In the genomic region with DNA sequence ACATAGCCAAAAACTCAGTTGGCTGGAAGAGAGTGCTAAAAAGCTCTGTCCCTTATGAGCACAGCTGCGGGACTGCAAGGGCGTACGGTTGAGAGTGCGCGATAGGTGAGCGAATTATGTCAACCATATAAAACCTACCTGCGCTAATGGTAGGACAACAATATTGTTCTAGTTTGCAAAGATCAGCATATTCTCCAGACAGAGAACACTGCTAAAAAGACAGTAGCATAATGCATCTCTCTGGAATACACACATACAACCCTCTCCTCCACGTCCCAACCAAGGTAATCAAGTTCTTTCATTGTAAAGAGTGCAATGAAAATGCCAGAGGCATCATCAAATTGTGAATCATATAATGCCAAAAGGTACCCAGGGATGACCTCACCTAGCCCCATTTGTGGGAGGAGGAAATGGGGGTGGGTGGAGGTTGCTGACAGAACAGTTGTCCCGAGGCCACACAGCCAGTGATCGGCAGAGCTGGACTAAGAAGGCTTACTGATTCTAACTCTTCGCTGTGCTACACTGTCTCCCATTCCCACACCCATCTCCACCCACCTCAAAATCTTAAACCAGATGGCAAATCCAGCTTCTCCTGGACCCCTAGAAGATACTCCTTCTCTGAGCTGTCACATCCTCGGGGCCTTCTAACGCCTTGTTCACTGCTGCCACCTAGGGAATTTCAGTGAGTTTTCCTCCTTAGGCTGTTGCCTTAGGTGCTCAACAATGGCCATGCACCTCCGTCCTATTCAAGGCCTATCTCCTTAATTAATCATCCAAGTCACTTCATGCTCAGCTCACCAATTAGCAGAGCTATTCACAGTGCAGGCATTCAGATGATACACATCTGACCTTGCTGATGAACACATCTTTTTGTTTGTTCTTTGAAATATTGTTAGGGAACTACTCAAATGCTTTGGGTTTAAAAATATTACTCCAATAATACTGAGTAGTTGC, we compare ENCODE assay signal across 1 cellular context.
TF ChIP-seq lines count a peak whose summit lies in the region.

No MANE protein-coding gene starts in this region.

TF ChIP-seq in HEK293, 187 proteins besides CTCF, POLR2A, EP300 and RAD21 (continued from another document):
- TF ChIP-seq, protein P1, sequence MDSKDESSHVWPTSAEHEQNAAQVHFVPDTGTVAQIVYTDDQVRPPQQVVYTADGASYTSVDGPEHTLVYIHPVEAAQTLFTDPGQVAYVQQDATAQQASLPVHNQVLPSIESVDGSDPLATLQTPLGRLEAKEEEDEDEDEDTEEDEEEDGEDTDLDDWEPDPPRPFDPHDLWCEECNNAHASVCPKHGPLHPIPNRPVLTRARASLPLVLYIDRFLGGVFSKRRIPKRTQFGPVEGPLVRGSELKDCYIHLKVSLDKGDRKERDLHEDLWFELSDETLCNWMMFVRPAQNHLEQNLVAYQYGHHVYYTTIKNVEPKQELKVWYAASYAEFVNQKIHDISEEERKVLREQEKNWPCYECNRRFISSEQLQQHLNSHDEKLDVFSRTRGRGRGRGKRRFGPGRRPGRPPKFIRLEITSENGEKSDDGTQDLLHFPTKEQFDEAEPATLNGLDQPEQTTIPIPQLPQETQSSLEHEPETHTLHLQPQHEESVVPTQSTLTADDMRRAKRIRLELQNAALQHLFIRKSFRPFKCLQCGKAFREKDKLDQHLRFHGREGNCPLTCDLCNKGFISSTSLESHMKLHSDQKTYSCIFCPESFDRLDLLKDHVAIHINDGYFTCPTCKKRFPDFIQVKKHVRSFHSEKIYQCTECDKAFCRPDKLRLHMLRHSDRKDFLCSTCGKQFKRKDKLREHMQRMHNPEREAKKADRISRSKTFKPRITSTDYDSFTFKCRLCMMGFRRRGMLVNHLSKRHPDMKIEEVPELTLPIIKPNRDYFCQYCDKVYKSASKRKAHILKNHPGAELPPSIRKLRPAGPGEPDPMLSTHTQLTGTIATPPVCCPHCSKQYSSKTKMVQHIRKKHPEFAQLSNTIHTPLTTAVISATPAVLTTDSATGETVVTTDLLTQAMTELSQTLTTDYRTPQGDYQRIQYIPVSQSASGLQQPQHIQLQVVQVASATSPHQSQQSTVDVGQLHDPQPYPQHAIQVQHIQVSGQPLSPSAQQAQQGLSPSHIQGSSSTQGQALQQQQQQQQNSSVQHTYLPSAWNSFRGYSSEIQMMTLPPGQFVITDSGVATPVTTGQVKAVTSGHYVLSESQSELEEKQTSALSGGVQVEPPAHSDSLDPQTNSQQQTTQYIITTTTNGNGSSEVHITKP (tag by site-specific recombination; IDR thresholded peaks at IDR 0.05), result peak; percentile 26; the same call in 1 of the 2 replicates
- no peak for TF ChIP-seq SCRT1 (tag by site-specific recombination; IDR thresholded peaks at IDR 0.05; ENCODE audit: borderline replicate concordance)
- peak; percentile 82 for TF ChIP-seq ZFHX2 (tag by site-specific recombination; conservative IDR thresholded peaks at IDR 0.05)
TF ChIP-seq in HEK293: peak in this region for 7.
